Comparison of ENCODE assay signal across 10 cellular contexts in genomic region chr7:2635810-2636701, GRCh38. TPM values are rescaled to one million over a fixed set of nuclear protein-coding genes. Genes with fewer than 3 reads are reported as not detected.
DNase-seq lines count a peak whose midpoint lies in the region; ATAC-seq and TF ChIP-seq lines count a peak whose summit lies in the region.
"Had no signal": no experiment of that assay in that cellular context is flagged by ENCODE, and none has a peak within 500 bp of the region (broad histone marks: within the 10 kb centered on the region; RNA-seq: fewer than 3 reads in every experiment).

No MANE protein-coding gene starts in this region.

- intact Hi-C loops in Panc1 (cut with micrococcal nuclease; ENCODE audit: unreplicated experiment), result no loop called here
- intact Hi-C loops in esophagus muscularis mucosa (cut with DNase I), result no loop called here
- intact Hi-C loops in CD4-positive, alpha-beta T cell (cut with DNase I, micrococcal nuclease), result no loop called here

- H3K4me1 Mint-ChIP-seq in neural progenitor cell, result peaks cover 31% of the 10 kb centered on the region
- peaks cover 19% of the 10 kb centered on the region for H3K4me1 Mint-ChIP-seq in CD4-positive, alpha-beta T cell (ENCODE audit: low read depth)
- peaks cover 21% of the 10 kb centered on the region for H3K4me1 Mint-ChIP-seq in activated T-cell treated with anti-CD3 and anti-CD28 coated beads, Interleukin-2, amount 50 U/mL, for 72 hours (ENCODE audit: low read depth)

- H3K27ac Mint-ChIP-seq in neural progenitor cell, result peak overlapping the region; percentile 0
- H3K27ac Mint-ChIP-seq in CD4-positive, alpha-beta T cell, result no peak overlapping the region
- H3K27ac Mint-ChIP-seq in activated T-cell treated with anti-CD3 and anti-CD28 coated beads, Interleukin-2, amount 50 U/mL, for 72 hours, result no peak overlapping the region

- H3K4me3 ChIP-seq in BE2C (ENCODE audit: low read depth, low read length) (no peak overlapping the region), Panc1 (ENCODE audit: low read depth in 2 of 2, low read length in 2 of 2) (peak overlapping the region in 1 of 2 experiments; percentile 9; a peak in 1 of 4 replicates), esophagus muscularis mucosa (no peak overlapping the region), neural progenitor cell (no peak overlapping the region)

- peaks cover 15% of the 10 kb centered on the region for H3F3A ChIP-seq in neural progenitor cell (ENCODE audit: low read depth)

- H3K9ac ChIP-seq in neural progenitor cell, result no peak overlapping the region

- H3K27ac ChIP-seq in Panc1 (ENCODE audit: low read length) (peak overlapping the region; percentile 96), esophagus muscularis mucosa (replicated peaks in 1 of 4) (peak overlapping the region in 3 of 4 donors; percentile 28 to 44 (median 28)), neural progenitor cell (no peak overlapping the region)
- no peak overlapping the region for H3K27ac ChIP-seq in CD4-positive, alpha-beta T cell (ENCODE audit: low read depth, low read length)

- H3K4me3 Mint-ChIP-seq in neural progenitor cell, result peak overlapping the region; percentile 70
- no peak overlapping the region for H3K4me3 Mint-ChIP-seq in CD4-positive, alpha-beta T cell
- H3K4me3 Mint-ChIP-seq in activated T-cell treated with anti-CD3 and anti-CD28 coated beads, Interleukin-2, amount 50 U/mL, for 72 hours, result no peak overlapping the region

- H3K9me3 ChIP-seq in BE2C (no peaks in the 10 kb centered on the region), Panc1 (ENCODE audit: control insufficient read depth, insufficient read depth, low read depth, low read length) (no peaks in the 10 kb centered on the region), esophagus muscularis mucosa (no peaks in the 10 kb centered on the region), neural progenitor cell (ENCODE audit: low read depth) (no peaks in the 10 kb centered on the region)
- H3K9me3 ChIP-seq in CD4-positive, alpha-beta T cell (ENCODE audit: control insufficient read depth, low read length), result no peaks in the 10 kb centered on the region

- in situ Hi-C loops in Panc1 (cut with HindIII; ENCODE audit: low pct_unique_long_range_greater_than_20kb, low sequenced_read_pairs), result no loop called here

- peaks cover 3% of the 10 kb centered on the region; the same call in 1 of the 2 replicates for H3K36me3 ChIP-seq in BE2C
- H3K36me3 ChIP-seq in Panc1 (ENCODE audit: control insufficient read depth, insufficient read depth, low read length), result no peaks in the 10 kb centered on the region; the same call in 1 of the 2 replicates
- H3K36me3 ChIP-seq in esophagus muscularis mucosa, result no peaks in the 10 kb centered on the region
- H3K36me3 ChIP-seq in neural progenitor cell, result no peaks in the 10 kb centered on the region

- H3K9me3 Mint-ChIP-seq in neural progenitor cell, result no peaks in the 10 kb centered on the region
- H3K9me3 Mint-ChIP-seq in CD4-positive, alpha-beta T cell, result no peaks in the 10 kb centered on the region
- H3K9me3 Mint-ChIP-seq in activated T-cell treated with anti-CD3 and anti-CD28 coated beads, Interleukin-2, amount 50 U/mL, for 72 hours, result no peaks in the 10 kb centered on the region

- WGBS in esophagus muscularis mucosa, result 72% methylated on average over 18 of the region's 22 CpGs

- H4K20me1 ChIP-seq in neural progenitor cell (ENCODE audit: low read depth), result peaks cover 91% of the 10 kb centered on the region

- CTCF ChIA-PET in Panc1 (lab: Charles Lee), result interaction anchor here (0.5 kb wide), 1 partner anchor 106 kb away, joined by 6 read pairs; no protein-coding TSS in a partner anchor
- CTCF ChIA-PET in CD4-positive, alpha-beta T cell (lab: Charles Lee), result no interaction called here

- POLR2A ChIA-PET in Panc1 (lab: Charles Lee), result interaction anchor here (0.8 kb wide), 1 partner anchor 17 kb away, joined by 3 read pairs; no protein-coding TSS in a partner anchor
- POLR2A ChIA-PET in CD4-positive, alpha-beta T cell (lab: Charles Lee), result no interaction called here

- H3K4me1 ChIP-seq in BE2C (peaks cover 41% of the 10 kb centered on the region), Panc1 (ENCODE audit: control insufficient read depth, insufficient read depth, low read length) (peaks cover 76% of the 10 kb centered on the region), esophagus muscularis mucosa (peaks cover 70 to 95% (median 93%) of the 10 kb centered on the region in 4 donors), neural progenitor cell (peaks cover 14% of the 10 kb centered on the region)

- TF ChIP-seq POLR2A in esophagus muscularis mucosa (IDR thresholded peaks at IDR 0.05; ENCODE audit: low read depth), result no peak

- BruUV-seq in Panc1 (replicated peaks; lab: Mats Ljungman, UMichigan), result no TSS peak

- no peak for TF ChIP-seq EP300 in esophagus muscularis mucosa (IDR thresholded peaks at IDR 0.05)

- H3K4me2 ChIP-seq in neural progenitor cell, result no peak overlapping the region

- peaks cover 2% of the 10 kb centered on the region for H3K27me3 Mint-ChIP-seq in neural progenitor cell (ENCODE audit: insufficient read depth, low read depth)
- H3K27me3 Mint-ChIP-seq in CD4-positive, alpha-beta T cell, result no peaks in the 10 kb centered on the region
- H3K27me3 Mint-ChIP-seq in activated T-cell treated with anti-CD3 and anti-CD28 coated beads, Interleukin-2, amount 50 U/mL, for 72 hours (ENCODE audit: low read depth), result no peaks in the 10 kb centered on the region

- ATAC-seq in Panc1 (no peak), GM18498 (IDR thresholded peaks at IDR 0.05; ENCODE audit: unreplicated experiment) (no peak)
- ATAC-seq in CD4-positive, alpha-beta T cell (ENCODE audit: poor library complexity), result no peak
- no peak for ATAC-seq in activated T-cell treated with anti-CD3 and anti-CD28 coated beads, Interleukin-2, amount 50 U/mL, for 72 hours (replicated peaks in 1 of 2)

- no peak overlapping the region for H2AFZ ChIP-seq in neural progenitor cell (replicated peaks)

- H3K79me2 ChIP-seq in neural progenitor cell (ENCODE audit: low read depth), result peaks cover 86% of the 10 kb centered on the region

- DNase-seq in BE2C, result peak; percentile 78
- no peak for DNase-seq in Panc1 (ENCODE audit: low read depth, low spot score)
- no peak for DNase-seq in esophagus muscularis mucosa (ENCODE audit: extremely low spot score)
- no peak for DNase-seq in neural progenitor cell (ENCODE audit: low spot score)
- no peak for DNase-seq in CD4-positive, alpha-beta T cell
- no peak for DNase-seq in A172 (ENCODE audit: low spot score)
- no peak for DNase-seq in activated T-cell treated with anti-CD3 and anti-CD28 coated beads, Interleukin-2, amount 50 U/mL, for 72 hours
- DNase-seq: AML-193, NCI-H2081 treated with DMSO at 0.1 percent for 48 hours had no signal

- no peaks in the 10 kb centered on the region for H3K36me3 Mint-ChIP-seq in neural progenitor cell
- H3K36me3 Mint-ChIP-seq in CD4-positive, alpha-beta T cell (ENCODE audit: low read depth), result no peaks in the 10 kb centered on the region
- H3K36me3 Mint-ChIP-seq in activated T-cell treated with anti-CD3 and anti-CD28 coated beads, Interleukin-2, amount 50 U/mL, for 72 hours (ENCODE audit: insufficient read depth in 2 of 2), result no peaks in the 10 kb centered on the region

- H3K27me3 ChIP-seq in BE2C, result no peaks in the 10 kb centered on the region
- H3K27me3 ChIP-seq in Panc1 (ENCODE audit: control insufficient read depth, insufficient read depth, low read length), result no peaks in the 10 kb centered on the region
- no peaks in the 10 kb centered on the region for H3K27me3 ChIP-seq in esophagus muscularis mucosa
- no peaks in the 10 kb centered on the region for H3K27me3 ChIP-seq in neural progenitor cell
- H3K27me3 ChIP-seq in CD4-positive, alpha-beta T cell (ENCODE audit: control insufficient read depth, insufficient read depth, low read length), result no peaks in the 10 kb centered on the region

- TF ChIP-seq CTCF in BE2C (IDR thresholded peaks at IDR 0.05; ENCODE audit: low read depth, low read length) (no peak), Panc1 (IDR thresholded peaks at IDR 0.05) (no peak), esophagus muscularis mucosa (IDR thresholded peaks at IDR 0.05) (no peak), neural progenitor cell (IDR thresholded peaks at IDR 0.05) (no peak)
- no peak for TF ChIP-seq CTCF in CD4-positive, alpha-beta T cell (IDR thresholded peaks at IDR 0.05)

RNA-seq across cellular contexts. Expression of gene TTYH3, which starts 4.3 kb away (rescaled TPM):
- polyA plus RNA-seq in BE2C (2012; ENCODE audit: insufficient read depth, insufficient read length, low read depth), result 127 TPM
- 278 TPM for total RNA-seq in Panc1 (2021; ENCODE audit: unreplicated experiment)
- 421 TPM for polyA plus RNA-seq in Panc1 (2012; ENCODE audit: insufficient read length)
- 10 to 100 TPM; 17.4 to 25.7 (median 20.2) TPM for total RNA-seq in esophagus muscularis mucosa
- total RNA-seq in neural progenitor cell (ENCODE audit: low replicate concordance), result 13.2 and 60.0 TPM in 2 replicates
- total RNA-seq in CD4-positive, alpha-beta T cell, result 1 to 10 TPM; 7.9 to 9.3 TPM
- 34.3 and 42.4 TPM in 2 replicates for total RNA-seq in A172 (2014; rRNA removed; shearing (Covaris generic))
- 10 to 100 TPM; 30.0 to 36.4 TPM for total RNA-seq in activated T-cell treated with anti-CD3 and anti-CD28 coated beads, Interleukin-2, amount 50 U/mL, for 72 hours

RNA-seq across cellular contexts. Expression of gene AMZ1, which starts 51.9 kb away (rescaled TPM):
- 2.3 TPM for polyA plus RNA-seq in BE2C (2012; ENCODE audit: insufficient read depth, insufficient read length, low read depth)
- 0.57 TPM for total RNA-seq in Panc1 (2021; ENCODE audit: unreplicated experiment)
- polyA plus RNA-seq in Panc1 (2012; ENCODE audit: insufficient read length), result 0.91 TPM
- 1 to 10 TPM in 1 of 4 donors, under 1 TPM in 3; under 0.01 to 1.2 (median 0.53) TPM for total RNA-seq in esophagus muscularis mucosa
- total RNA-seq in neural progenitor cell (ENCODE audit: low replicate concordance), result 0.09 TPM in 1 of 2 replicates, not detected in the other
- total RNA-seq in CD4-positive, alpha-beta T cell, result under 1 TPM; 0.25 to 0.36 TPM
- 0.07 and 0.28 TPM in 2 replicates for total RNA-seq in A172 (2014; rRNA removed; shearing (Covaris generic))
- 1 to 10 TPM in 1 of 2 donors, under 1 TPM in 1; 0.34 to 1.3 TPM for total RNA-seq in activated T-cell treated with anti-CD3 and anti-CD28 coated beads, Interleukin-2, amount 50 U/mL, for 72 hours

Comparison
In these comparisons a context has a peak if more than half of its experiments do, and no peak if none do; other contexts are left out.
1. H3K27ac ChIP-seq: peak in Panc1 (single experiment) and esophagus muscularis mucosa (3 of 4); none in neural progenitor cell (single experiment) and CD4-positive, alpha-beta T cell (single experiment).